ENCODE assay signal across 26 cellular contexts in the genomic region with DNA sequence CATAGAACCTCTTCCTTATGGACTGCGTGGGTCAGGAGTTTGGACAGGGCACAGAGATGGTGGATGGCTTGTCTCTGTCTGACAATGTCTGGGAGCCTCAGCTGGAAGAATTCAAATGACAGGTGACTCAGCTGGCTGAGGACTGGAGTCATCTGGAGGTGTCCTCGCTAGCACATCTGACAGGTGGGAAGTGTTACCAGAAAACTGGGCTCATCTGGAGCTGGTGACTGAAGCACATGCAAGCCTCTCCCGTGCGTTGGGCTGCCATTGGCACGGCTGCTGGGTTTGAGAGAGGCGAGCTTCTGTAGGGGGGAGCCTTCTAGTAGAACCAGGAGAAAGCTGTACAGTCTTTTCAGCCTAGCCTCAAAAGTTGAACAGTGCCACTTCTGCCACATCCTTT.
"Had no signal": no experiment of that assay in that cellular context is flagged by ENCODE, and none has a peak within 500 bp of the region (broad histone marks: within the 10 kb centered on the region; RNA-seq: fewer than 3 reads in every experiment).

No MANE protein-coding gene starts in this region.

- H3K9me3 ChIP-seq: esophagus muscularis mucosa, gastroesophageal sphincter, heart left ventricle, left lung, lower lobe of right lung, pancreas, right atrium auricular region, sigmoid colon, spleen, stomach, thyroid gland, uterus had no signal

- H3K36me3 Mint-ChIP-seq: natural killer cell; stimulated activated naive B cell treated with anti-CD40 and anti-IgM and Interleukin-4, amounts not matched to agents 10 μg/mL and 1 μg/mL and 100 μg/mL, for 72 hours; type B pancreatic cell had no signal

- ATAC-seq: foreskin keratinocyte; gastroesophageal sphincter; heart left ventricle; left lung; lower lobe of right lung; natural killer cell; pancreas; stimulated activated naive B cell treated with anti-CD40 and anti-IgM and Interleukin-4, amounts not matched to agents 10 μg/mL and 1 μg/mL and 100 μg/mL, for 72 hours had no signal

- DNase-seq: dermis blood vessel endothelial cell; effector memory CD4-positive, alpha-beta T cell; foreskin keratinocyte; heart left ventricle; kidney; left lung; lower lobe of right lung; natural killer cell; pancreas; sigmoid colon; spleen; stimulated activated CD4-positive, alpha-beta T cell treated with anti-CD3 and anti-CD28 coated beads, Interleukin-4, amount 100 ng/mL, for 4 hours; stimulated activated naive B cell treated with anti-CD40 and anti-IgM and Interleukin-4, amounts not matched to agents 10 μg/mL and 1 μg/mL and 100 μg/mL, for 72 hours; stomach; thyroid gland; uterus had no signal

- H3K4me3 ChIP-seq: coronary artery, esophagus muscularis mucosa, gastroesophageal sphincter, heart left ventricle, hepatocyte, left lung, lower lobe of right lung, pancreas, right atrium auricular region, sigmoid colon, skin epidermis, spleen, stomach, thyroid gland, uterus had no signal

- FAIRE-seq: endothelial cell of umbilical vein, kidney, pancreas had no signal

- H3K9me3 Mint-ChIP-seq: central memory CD8-positive, alpha-beta T cell; natural killer cell; stimulated activated naive B cell treated with anti-CD40 and anti-IgM and Interleukin-4, amounts not matched to agents 10 μg/mL and 1 μg/mL and 100 μg/mL, for 72 hours; type B pancreatic cell had no signal

- H3K4me1 Mint-ChIP-seq: central memory CD8-positive, alpha-beta T cell; natural killer cell had no signal

- H3K4me1 ChIP-seq: foreskin keratinocyte, pancreas, spleen, stomach, thyroid gland, uterus had no signal

- H3K27ac ChIP-seq: coronary artery, esophagus muscularis mucosa, foreskin keratinocyte, gastroesophageal sphincter, hepatocyte, left lung, lower lobe of right lung, pancreas, sigmoid colon, skin epidermis, spleen, stomach, thyroid gland, uterus had no signal

- H3K27me3 ChIP-seq: esophagus muscularis mucosa, foreskin keratinocyte, gastroesophageal sphincter, heart left ventricle, hepatocyte, left lung, pancreas, right atrium auricular region, sigmoid colon, spleen, stomach, thyroid gland, uterus had no signal

- H3K4me3 Mint-ChIP-seq: central memory CD8-positive, alpha-beta T cell; natural killer cell; stimulated activated naive B cell treated with anti-CD40 and anti-IgM and Interleukin-4, amounts not matched to agents 10 μg/mL and 1 μg/mL and 100 μg/mL, for 72 hours; type B pancreatic cell had no signal

- H3K27me3 Mint-ChIP-seq: central memory CD8-positive, alpha-beta T cell had no signal

- H3K27ac Mint-ChIP-seq: natural killer cell; progenitor cell of endocrine pancreas; stimulated activated naive B cell treated with anti-CD40 and anti-IgM and Interleukin-4, amounts not matched to agents 10 μg/mL and 1 μg/mL and 100 μg/mL, for 72 hours; type B pancreatic cell had no signal

- H3K36me3 ChIP-seq: esophagus muscularis mucosa, gastroesophageal sphincter, heart left ventricle, left lung, lower lobe of right lung, pancreas, right atrium auricular region, sigmoid colon, spleen, stomach, thyroid gland, uterus had no signal
